In genomic region chr3:129384594-129385323, GRCh38 we compare ENCODE assay signal across 13 cellular contexts. TPM values are rescaled to one million over a fixed set of nuclear protein-coding genes. Genes with fewer than 3 reads are reported as not detected.
"Had no signal": no experiment of that assay in that cellular context is flagged by ENCODE, and none has a peak within 500 bp of the region (broad histone marks: within the 10 kb centered on the region; RNA-seq: fewer than 3 reads in every experiment).

No MANE protein-coding gene starts in this region.

- ATAC-seq: activated naive CD4-positive, alpha-beta T cell treated with anti-CD3 and anti-CD28 coated beads, Interleukin-2, amount 50 U/mL, for 72 hours; body of pancreas had no signal

- H3K9me3 Mint-ChIP-seq: activated naive CD4-positive, alpha-beta T cell treated with anti-CD3 and anti-CD28 coated beads, Interleukin-2, amount 50 U/mL, for 72 hours; central memory CD8-positive, alpha-beta T cell had no signal

- H3K4me3 ChIP-seq: body of pancreas, skin epidermis, thyroid gland, uterus had no signal

- H3K27me3 ChIP-seq: body of pancreas, neutrophil, thyroid gland, uterus had no signal

- H3K4me3 Mint-ChIP-seq: central memory CD8-positive, alpha-beta T cell had no signal

- H3K27me3 Mint-ChIP-seq: central memory CD8-positive, alpha-beta T cell had no signal

- H3K36me3 Mint-ChIP-seq: activated naive CD4-positive, alpha-beta T cell treated with anti-CD3 and anti-CD28 coated beads, Interleukin-2, amount 50 U/mL, for 72 hours had no signal

- H3K36me3 ChIP-seq: uterus had no signal

- H3K4me1 Mint-ChIP-seq: central memory CD8-positive, alpha-beta T cell had no signal

- DNase-seq: activated CD8-positive, alpha-beta memory T cell treated with anti-CD3 and anti-CD28 coated beads for 24 hours; amniotic stem cell; body of pancreas; cortex of kidney; effector memory CD4-positive, alpha-beta T cell; thyroid gland; uterus had no signal

- H3K27ac ChIP-seq: body of pancreas, neutrophil, skin epidermis, thyroid gland, uterus had no signal

- H3K9me3 ChIP-seq: body of pancreas, thyroid gland, uterus had no signal

- H3K4me1 ChIP-seq: body of pancreas, uterus had no signal

RNA-seq across cellular contexts. Expression of gene EFCAB12, which starts 43.7 kb away (rescaled TPM):
- total RNA-seq: epithelial cell of proximal tubule, lower leg skin had no signal
